ENCODE assay signal across 11 cellular contexts in genomic region chr17:17151055-17151454, GRCh38. TPM values are rescaled to one million over a fixed set of nuclear protein-coding genes. Genes with fewer than 3 reads are reported as not detected.
A peak's percentile ranks its signal among the peaks of the same experiment; 100 is the strongest.
DNase-seq lines count a peak whose midpoint lies in the region; ATAC-seq and TF ChIP-seq lines count a peak whose summit lies in the region.
"Had no signal": no experiment of that assay in that cellular context is flagged by ENCODE, and none has a peak within 500 bp of the region (broad histone marks: within the 10 kb centered on the region; RNA-seq: fewer than 3 reads in every experiment).

No MANE protein-coding gene starts in this region.

- H3K79me2 ChIP-seq in ACC112 (ENCODE audit: control insufficient read depth, insufficient read depth, low read length, unreplicated experiment) (peaks cover 3% of the 10 kb centered on the region), mesendoderm (ENCODE audit: control insufficient read depth, insufficient read depth, low read length) (no peaks in the 10 kb centered on the region)

- H3K27me3 ChIP-seq in ACC112 (ENCODE audit: insufficient read depth, low read length): no peaks in the 10 kb centered on the region
- H3K27me3 ChIP-seq in adrenal gland: no peaks in the 10 kb centered on the region
- H3K27me3 ChIP-seq in kidney epithelial cell (ENCODE audit: control insufficient read depth, insufficient read depth, low read length): no peaks in the 10 kb centered on the region
- H3K27me3 ChIP-seq in mesendoderm (ENCODE audit: insufficient read depth, low read length, poor library complexity): no peaks in the 10 kb centered on the region

- no peak overlapping the region for H3K18ac ChIP-seq in mesendoderm (ENCODE audit: low read length)

- ATAC-seq in GM21619 (IDR thresholded peaks at IDR 0.05; ENCODE audit: unreplicated experiment): no peak
- no peak for ATAC-seq in GM18870 (IDR thresholded peaks at IDR 0.05; ENCODE audit: unreplicated experiment)
- ATAC-seq: HepG2 had no signal

- peaks cover 55% of the 10 kb centered on the region for H3K4me1 ChIP-seq in ACC112 (ENCODE audit: control insufficient read depth, insufficient read depth, low read length, unreplicated experiment)
- H3K4me1 ChIP-seq in adrenal gland (replicated peaks in 1 of 2): peaks cover 14 to 17% of the 10 kb centered on the region in 2 donors
- no peaks in the 10 kb centered on the region for H3K4me1 ChIP-seq in mesendoderm (ENCODE audit: control insufficient read depth, low read depth, low read length)

- no peak overlapping the region for H2AK5ac ChIP-seq in mesendoderm (ENCODE audit: low read length)

- H2BK5ac ChIP-seq in mesendoderm (ENCODE audit: low read length): no peak overlapping the region

- TF ChIP-seq CTCF in GM12865 (IDR thresholded peaks at IDR 0.05; ENCODE audit: insufficient read depth, low read depth, low read length, missing control alignments): no peak
- no peak for TF ChIP-seq CTCF in adrenal gland (IDR thresholded peaks at IDR 0.05)
- no peak for TF ChIP-seq CTCF in kidney epithelial cell (IDR thresholded peaks at IDR 0.05; ENCODE audit: insufficient read depth, low read length, poor library complexity, severe bottlenecking)

- peak overlapping the region; percentile 100 for H3K27ac ChIP-seq in ACC112 (ENCODE audit: low read depth, low read length)
- peak overlapping the region in 4 of 5 donors; percentile 32 to 62 (median 50) for H3K27ac ChIP-seq in adrenal gland
- no peak overlapping the region for H3K27ac ChIP-seq in mesendoderm (ENCODE audit: low read depth, low read length)

- H2BK15ac ChIP-seq in mesendoderm (replicated peaks; ENCODE audit: low read depth): no peak overlapping the region

- no peak overlapping the region for H3K4me2 ChIP-seq in mesendoderm (ENCODE audit: low read length)

- DNase-seq in GM12865 (ENCODE audit: low read depth) (peak; percentile 45), adrenal gland (no peak), kidney epithelial cell (ENCODE audit: low read depth) (peak; percentile 57), NCI-H524 (lab: John Stamatoyannopoulos, UW) (no peak), mesendoderm (no peak)
- DNase-seq: GDM1, lower lobe of right lung had no signal

- no peaks in the 10 kb centered on the region for H3K79me1 ChIP-seq in mesendoderm (ENCODE audit: low read length)

- no peak overlapping the region for H2AFZ ChIP-seq in ACC112 (ENCODE audit: low read length, unreplicated experiment)

- intact Hi-C loops in adrenal gland (cut with DNase I): loop anchor here in 1 of 2 donors (10.0 kb wide), 1 partner anchor 146 kb away; no protein-coding TSS in a partner anchor

- no peak overlapping the region for H3K9ac ChIP-seq in mesendoderm (ENCODE audit: low read length)

- peak overlapping the region; percentile 54; the same call in 1 of the 2 replicates for H3K4me3 ChIP-seq in ACC112 (ENCODE audit: low read depth, low read length)
- no peak overlapping the region for H3K4me3 ChIP-seq in GM12865 (ENCODE audit: low read depth, low read length)
- H3K4me3 ChIP-seq in adrenal gland: no peak overlapping the region
- H3K4me3 ChIP-seq in kidney epithelial cell (ENCODE audit: low read depth, low read length): no peak overlapping the region
- no peak overlapping the region for H3K4me3 ChIP-seq in mesendoderm (ENCODE audit: low read length)
- H3K4me3 ChIP-seq: lower lobe of right lung had no signal

- 85 to 94% (median 87%) methylated on average over 3 to 5 of the region's 5 CpGs for WGBS in adrenal gland, 4 donors
- no CpG with 5 or more reads among the region's 5 CpGs for WGBS in mesendoderm (ENCODE audit: extremely low coverage, insufficient coverage, low lambda C conversion rate)

- TF ChIP-seq POLR2A in adrenal gland (IDR thresholded peaks at IDR 0.05): no peak

- H2BK120ac ChIP-seq in mesendoderm (ENCODE audit: low read depth, low read length): no peak overlapping the region

- H3K23ac ChIP-seq in mesendoderm (ENCODE audit: low read length): no peak overlapping the region

- no peak overlapping the region for H4K5ac ChIP-seq in mesendoderm (ENCODE audit: low read length)

- no peak overlapping the region for H3K56ac ChIP-seq in mesendoderm (ENCODE audit: low read length)

- no peak overlapping the region for H4K8ac ChIP-seq in mesendoderm (ENCODE audit: low read depth, low read length)

- no peak overlapping the region for H3K4ac ChIP-seq in mesendoderm (ENCODE audit: low read depth, low read length)

- H3K9me3 ChIP-seq in adrenal gland (replicated peaks in 1 of 3): no peaks in the 10 kb centered on the region
- H3K9me3 ChIP-seq: lower lobe of right lung had no signal

- H3K36me3 ChIP-seq in ACC112 (ENCODE audit: insufficient read depth, low read length) (peaks cover 13% of the 10 kb centered on the region; the same call in 1 of the 2 replicates), adrenal gland (replicated peaks in 1 of 2) (peaks cover 0 to 69% of the 10 kb centered on the region in 2 donors), kidney epithelial cell (ENCODE audit: control insufficient read depth, insufficient read depth, low read length) (peaks cover 10% of the 10 kb centered on the region), mesendoderm (ENCODE audit: control insufficient read depth, insufficient read depth, low read length) (peaks cover 18% of the 10 kb centered on the region)

RNA-seq across cellular contexts. Expression of gene PLD6, which starts 55.1 kb away (rescaled TPM):
- total RNA-seq in adrenal gland: 10 to 100 TPM in 1 of 8 donors, 1 to 10 TPM in 7; 1.9 to 14.2 (median 3.7) TPM
- 1 to 10 TPM; 3.1 to 5.1 (median 3.1) TPM for polyA plus RNA-seq in adrenal gland
- 4.8 and 9.7 TPM in 2 replicates for total RNA-seq in kidney epithelial cell
- 0.01 TPM for polyA plus RNA-seq in mesendoderm (2013, experiment 1 of 2)
- 0.01 TPM for polyA plus RNA-seq in mesendoderm (2013, experiment 2 of 2)

Comparison
In these comparisons a context has a peak if more than half of its experiments do, and no peak if none do; other contexts are left out.
1. DNase-seq: peak in GM12865 (single experiment) and kidney epithelial cell (single experiment); none in adrenal gland (0 of 7), NCI-H524 (0 of 2) and mesendoderm (single experiment).